ENCODE assay signal across 10 cellular contexts in genomic region chr16:7405166-7405565, GRCh38.
DNase-seq lines count a peak whose midpoint lies in the region; ATAC-seq and TF ChIP-seq lines count a peak whose summit lies in the region.
"Had no signal": no experiment of that assay in that cellular context is flagged by ENCODE, and none has a peak within 500 bp of the region (broad histone marks: within the 10 kb centered on the region; RNA-seq: fewer than 3 reads in every experiment).

No MANE protein-coding gene starts in this region.

- DNase-seq in NCI-H1092 treated with DMSO at 0.1 percent for 48 hours (lab: John Stamatoyannopoulos, UW) = peak; percentile 83
- DNase-seq in RPMI7951 (ENCODE audit: low read depth) = peak; percentile 47
- DNase-seq in iPS DF 6.9 (ENCODE audit: low read depth, low spot score) = peak; percentile 4
- DNase-seq in 8988T = no peak
- no peak for DNase-seq in GM13977 (ENCODE audit: low spot score)
- DNase-seq in brain microvascular endothelial cell = no peak
- DNase-seq: activated CD8-positive, alpha-beta memory T cell treated with anti-CD3 and anti-CD28 coated beads for 24 hours had no signal

- no peaks in the 10 kb centered on the region for H3K9me3 ChIP-seq in iPS DF 6.9 (ENCODE audit: control insufficient read depth, insufficient read depth, low read length)
- H3K9me3 ChIP-seq in skeletal muscle tissue (ENCODE audit: control insufficient read depth in 3 of 3, low read length in 3 of 3) = no peaks in the 10 kb centered on the region
- H3K9me3 ChIP-seq: neutrophil had no signal

- H3K27me3 ChIP-seq in iPS DF 6.9 (ENCODE audit: control insufficient read depth, insufficient read depth, low read length) = no peaks in the 10 kb centered on the region
- H3K27me3 ChIP-seq in skeletal muscle tissue (ENCODE audit: control insufficient read depth in 3 of 3, insufficient read depth in 3 of 3, low read length in 3 of 3) = no peaks in the 10 kb centered on the region
- no peaks in the 10 kb centered on the region for H3K27me3 ChIP-seq in brain microvascular endothelial cell (replicated peaks)
- H3K27me3 ChIP-seq: neutrophil had no signal

- H3K4me3 ChIP-seq in iPS DF 6.9 (ENCODE audit: low read length) = no peak overlapping the region
- H3K4me3 ChIP-seq in skeletal muscle tissue (ENCODE audit: low read length in 3 of 3) = peak overlapping the region in 2 of 3 donors; percentile 8 to 25
- no peak overlapping the region for H3K4me3 ChIP-seq in brain microvascular endothelial cell (ENCODE audit: low read depth, low read length)

- no peaks in the 10 kb centered on the region for H3K4me1 ChIP-seq in iPS DF 6.9 (ENCODE audit: control insufficient read depth, insufficient read depth, low read length)
- H3K4me1 ChIP-seq in skeletal muscle tissue (ENCODE audit: control insufficient read depth in 3 of 3, insufficient read depth in 3 of 3, low read length in 3 of 3) = peaks cover 23 to 63% (median 35%) of the 10 kb centered on the region in 3 donors

- H3K27ac ChIP-seq in iPS DF 6.9 (ENCODE audit: low read length) (no peak overlapping the region), skeletal muscle tissue (ENCODE audit: low read depth, low read length) (no peak overlapping the region), brain microvascular endothelial cell (no peak overlapping the region)
- H3K27ac ChIP-seq: neutrophil had no signal

- TF ChIP-seq CTCF in GM13977 (IDR thresholded peaks at IDR 0.05; ENCODE audit: extremely low read depth, insufficient read depth, missing control alignments) (no peak), brain microvascular endothelial cell (IDR thresholded peaks at IDR 0.05; ENCODE audit: low read depth, low read length, missing control alignments) (no peak)

- in situ Hi-C loops in GM13977 (cut with MboI; ENCODE audit: low pct_unique_long_range_greater_than_20kb, low sequenced_read_pairs, unreplicated experiment) (no loop called here), brain microvascular endothelial cell (cut with HindIII; ENCODE audit: low pct_ligation_motif_present, low sequenced_read_pairs) (no loop called here)

- H3K36me3 ChIP-seq in iPS DF 6.9 (ENCODE audit: control insufficient read depth, insufficient read depth, low read length) (no peaks in the 10 kb centered on the region), skeletal muscle tissue (ENCODE audit: control insufficient read depth in 3 of 3, insufficient read depth in 3 of 3, low read length in 3 of 3) (no peaks in the 10 kb centered on the region), brain microvascular endothelial cell (replicated peaks) (no peaks in the 10 kb centered on the region)
- H3K36me3 ChIP-seq: neutrophil had no signal

- H3K9ac ChIP-seq in skeletal muscle tissue (ENCODE audit: low read depth in 1 of 3, low read length in 3 of 3) = peak overlapping the region in 2 of 3 donors; percentile 15 to 58

- ATAC-seq in GM21360 (IDR thresholded peaks at IDR 0.05; ENCODE audit: unreplicated experiment) = no peak

- WGBS in iPS DF 6.9 (ENCODE audit: insufficient coverage, insufficient read length) = no CpG with 5 or more reads among the region's 16 CpGs

Comparison
In these comparisons a context has a peak if more than half of its experiments do, and no peak if none do; other contexts are left out.
1. DNase-seq: peak in NCI-H1092 treated with DMSO at 0.1 percent for 48 hours (single experiment), RPMI7951 (single experiment) and iPS DF 6.9 (single experiment); none in 8988T (single experiment), GM13977 (single experiment) and brain microvascular endothelial cell (single experiment).
2. H3K4me3 ChIP-seq: peak in skeletal muscle tissue (2 of 3); none in iPS DF 6.9 (single experiment) and brain microvascular endothelial cell (single experiment).